9 cellular contexts compared by ENCODE assay signal in genomic region chr6:56693246-56693607, GRCh38. TPM values are rescaled to one million over a fixed set of nuclear protein-coding genes. Genes with fewer than 3 reads are reported as not detected.
DNase-seq lines count a peak whose midpoint lies in the region; ATAC-seq and TF ChIP-seq lines count a peak whose summit lies in the region.
"Had no signal": no experiment of that assay in that cellular context is flagged by ENCODE, and none has a peak within 500 bp of the region (broad histone marks: within the 10 kb centered on the region; RNA-seq: fewer than 3 reads in every experiment).

No MANE protein-coding gene starts in this region.

- no peak overlapping the region for H3K27ac Mint-ChIP-seq in naive thymus-derived CD8-positive, alpha-beta T cell
- H3K27ac Mint-ChIP-seq: stimulated activated naive CD8-positive, alpha-beta T cell treated with anti-CD3 and anti-CD28 coated beads, Interleukin-15, Interleukin-2, amounts not matched to agents 100 ng/mL and 50 ng/mL, for 24 hours had no signal

- no peaks in the 10 kb centered on the region for H3K27me3 ChIP-seq in MM.1S (replicated peaks; ENCODE audit: insufficient read depth, low read length)

- no peaks in the 10 kb centered on the region for H4K20me1 ChIP-seq in MM.1S (ENCODE audit: insufficient read depth, low read length)

- H3K4me1 ChIP-seq in MM.1S (ENCODE audit: low read length): peaks cover 21% of the 10 kb centered on the region

- ATAC-seq in Right ventricle myocardium inferior: peak; percentile 87
- no peak for ATAC-seq in naive thymus-derived CD8-positive, alpha-beta T cell
- no peak for ATAC-seq in HG03439 (IDR thresholded peaks at IDR 0.05; ENCODE audit: unreplicated experiment)

- DNase-seq in EL (peak; percentile 95), SK-N-MC (ENCODE audit: low read depth, low spot score) (no peak), Right ventricle myocardium inferior (ENCODE audit: missing footprints) (peak; percentile 96), skeletal muscle cell (ENCODE audit: low read depth) (peak; percentile 91), MM.1S (no peak), iPS-NIHi7 (ENCODE audit: extremely low spot score) (no peak)
- DNase-seq in naive thymus-derived CD8-positive, alpha-beta T cell: no peak

- intact Hi-C loops in Right ventricle myocardium inferior (cut with DNase I): loop anchor here (2.0 kb wide), 1 partner anchor 44 kb away; no protein-coding TSS in a partner anchor

- H3K9ac ChIP-seq in SK-N-MC (ENCODE audit: insufficient read length) (peak overlapping the region; percentile 35), MM.1S (ENCODE audit: low read length) (no peak overlapping the region)

- no peaks in the 10 kb centered on the region for H3K9me3 Mint-ChIP-seq in naive thymus-derived CD8-positive, alpha-beta T cell
- H3K9me3 Mint-ChIP-seq: stimulated activated naive CD8-positive, alpha-beta T cell treated with anti-CD3 and anti-CD28 coated beads, Interleukin-15, Interleukin-2, amounts not matched to agents 100 ng/mL and 50 ng/mL, for 24 hours had no signal

- no peak overlapping the region for H2AFZ ChIP-seq in MM.1S (ENCODE audit: low read length)

- H3K36me3 ChIP-seq in SK-N-MC (ENCODE audit: insufficient read depth, low read length) (no peaks in the 10 kb centered on the region), MM.1S (replicated peaks; ENCODE audit: insufficient read depth, low read length) (no peaks in the 10 kb centered on the region)

- H3K27me3 Mint-ChIP-seq in naive thymus-derived CD8-positive, alpha-beta T cell: peaks cover 0 to 9% (median 2%) of the 10 kb centered on the region in 5 donors
- H3K27me3 Mint-ChIP-seq: stimulated activated naive CD8-positive, alpha-beta T cell treated with anti-CD3 and anti-CD28 coated beads, Interleukin-15, Interleukin-2, amounts not matched to agents 100 ng/mL and 50 ng/mL, for 24 hours had no signal

- no peak overlapping the region for H3K4me2 ChIP-seq in MM.1S (ENCODE audit: low read depth, low read length)

- no peaks in the 10 kb centered on the region for H3K36me3 Mint-ChIP-seq in naive thymus-derived CD8-positive, alpha-beta T cell

- TF ChIP-seq CTCF in MM.1S (IDR thresholded peaks at IDR 0.05; ENCODE audit: low read length): no peak

- no peaks in the 10 kb centered on the region for H3K79me2 ChIP-seq in MM.1S (ENCODE audit: low read length)

- no peaks in the 10 kb centered on the region for H3K4me1 Mint-ChIP-seq in naive thymus-derived CD8-positive, alpha-beta T cell

- H3F3A ChIP-seq in MM.1S (ENCODE audit: insufficient read depth, low read length): peaks cover 7% of the 10 kb centered on the region; the same call in 1 of the 2 replicates

- H3K27ac ChIP-seq in SK-N-MC (no peak overlapping the region), MM.1S (ENCODE audit: low read length) (no peak overlapping the region)

- H3K4me3 ChIP-seq in SK-N-MC: peak overlapping the region; percentile 39
- peak overlapping the region; percentile 44 for H3K4me3 ChIP-seq in skeletal muscle cell (ENCODE audit: low read depth, low read length)
- H3K4me3 ChIP-seq in MM.1S (ENCODE audit: low read length): no peak overlapping the region

- POLR2A ChIA-PET in naive thymus-derived CD8-positive, alpha-beta T cell (lab: Charles Lee): no interaction called here

- H3K9me3 ChIP-seq in SK-N-MC (ENCODE audit: low read depth, low read length) (no peaks in the 10 kb centered on the region), MM.1S (replicated peaks; ENCODE audit: insufficient read depth, low read length) (no peaks in the 10 kb centered on the region)

- no peaks in the 10 kb centered on the region for H3K9me2 ChIP-seq in MM.1S (replicated peaks; ENCODE audit: insufficient read depth, low read length)

- no peak overlapping the region for H3K4me3 Mint-ChIP-seq in naive thymus-derived CD8-positive, alpha-beta T cell
- H3K4me3 Mint-ChIP-seq: stimulated activated naive CD8-positive, alpha-beta T cell treated with anti-CD3 and anti-CD28 coated beads, Interleukin-15, Interleukin-2, amounts not matched to agents 100 ng/mL and 50 ng/mL, for 24 hours had no signal

RNA-seq across cellular contexts. Expression of gene DST, which starts 50.5 kb away (rescaled TPM):
- 243 TPM for total RNA-seq in Right ventricle myocardium inferior
- 1 to 10 TPM in 1 of 2 experiments, under 1 TPM in 1; 0.74 to 1.0 TPM for total RNA-seq in naive thymus-derived CD8-positive, alpha-beta T cell
- under 1 TPM in 1 of 3 donors, not detected in 2; 0.79 TPM for polyA plus RNA-seq in naive thymus-derived CD8-positive, alpha-beta T cell

Comparison
In these comparisons a context has a peak if more than half of its experiments do, and no peak if none do; other contexts are left out.
1. DNase-seq: peak in EL (single experiment), Right ventricle myocardium inferior (single experiment) and skeletal muscle cell (single experiment); none in SK-N-MC (single experiment), naive thymus-derived CD8-positive, alpha-beta T cell (0 of 10), MM.1S (single experiment) and iPS-NIHi7 (single experiment).
2. RNA of gene DST, which starts 50.5 kb away (total RNA-seq): 243 TPM in Right ventricle myocardium inferior (single experiment); 0.74 to 1.0 TPM in naive thymus-derived CD8-positive, alpha-beta T cell; every median in the first group is over 100 times any median in the second.